In the genomic region with DNA sequence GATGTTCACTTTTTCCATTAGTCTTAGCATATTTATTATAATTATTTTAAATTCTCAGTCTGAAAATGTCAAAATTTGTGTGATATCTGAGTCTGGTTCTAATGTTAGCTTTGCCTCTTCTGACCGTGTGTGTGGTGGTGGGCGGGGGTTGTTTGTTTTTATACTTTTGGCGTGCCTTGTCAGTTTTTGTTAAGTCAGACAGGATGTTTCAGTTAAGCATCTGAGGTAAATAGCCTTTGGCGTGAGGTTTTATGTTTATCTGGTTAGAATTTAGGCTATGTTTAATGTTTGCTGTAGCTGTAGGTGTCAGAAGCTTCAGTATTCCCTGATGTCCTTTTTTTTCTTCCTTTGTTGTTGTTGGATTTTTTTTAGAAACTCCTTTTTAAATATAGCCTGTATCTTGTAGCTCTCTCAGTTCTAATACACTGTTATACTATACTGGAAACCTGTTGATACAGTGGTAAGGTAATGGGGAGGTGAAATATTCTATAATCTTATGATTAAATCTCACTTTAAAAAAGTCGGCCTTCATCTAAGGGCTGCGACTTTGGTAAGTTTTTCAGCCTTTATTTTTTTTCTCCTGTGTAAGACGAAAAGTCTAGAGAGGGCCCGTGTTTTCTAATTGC, we compare ENCODE assay signal across 13 cellular contexts.
DNase-seq lines count a peak whose midpoint lies in the region; ATAC-seq, FAIRE-seq and TF ChIP-seq lines count a peak whose summit lies in the region.
"Had no signal": no experiment of that assay in that cellular context is flagged by ENCODE, and none has a peak within 500 bp of the region (broad histone marks: within the 10 kb centered on the region; RNA-seq: fewer than 3 reads in every experiment).

No MANE protein-coding gene starts in this region.

- H3K27me3 ChIP-seq in CD8-positive, alpha-beta memory T cell (ENCODE audit: insufficient read depth, low read length, poor library complexity, severe bottlenecking), result no peaks in the 10 kb centered on the region
- H3K27me3 ChIP-seq in muscle layer of duodenum (ENCODE audit: low read depth, low read length) (no peaks in the 10 kb centered on the region), BE2C (no peaks in the 10 kb centered on the region)
- H3K27me3 ChIP-seq: Peyer's patch had no signal

- TF ChIP-seq CTCF in HEK293 (tag by site-specific recombination; IDR thresholded peaks at IDR 0.05) (no peak), BE2C (IDR thresholded peaks at IDR 0.05; ENCODE audit: low read depth, low read length) (no peak)

- no peaks in the 10 kb centered on the region for H3K9me3 Mint-ChIP-seq in CD8-positive, alpha-beta memory T cell
- H3K9me3 Mint-ChIP-seq in activated naive CD8-positive, alpha-beta T cell treated with anti-CD3 and anti-CD28 coated beads, Interleukin-2, amount 50 U/mL, for 24 hours, result no peaks in the 10 kb centered on the region

- no peaks in the 10 kb centered on the region for H3K27me3 Mint-ChIP-seq in CD8-positive, alpha-beta memory T cell
- H3K27me3 Mint-ChIP-seq in activated naive CD8-positive, alpha-beta T cell treated with anti-CD3 and anti-CD28 coated beads, Interleukin-2, amount 50 U/mL, for 24 hours, result no peaks in the 10 kb centered on the region

- POLR2A ChIA-PET in CD8-positive, alpha-beta memory T cell (lab: Charles Lee), result interaction anchor here (0.5 kb wide), 1 partner anchor 15 kb away, joined by 3 read pairs; no protein-coding TSS in a partner anchor
- POLR2A ChIA-PET in HEK293 (lab: Yijun Ruan, JAX), result no interaction called here

- no peak for FAIRE-seq in GM19239 (lab: Jason Lieb, UNC)
- FAIRE-seq: keratinocyte had no signal

- no peaks in the 10 kb centered on the region for H3K9me3 ChIP-seq in CD8-positive, alpha-beta memory T cell (ENCODE audit: low read length)
- H3K9me3 ChIP-seq in HEK293 (ENCODE audit: control insufficient read depth, insufficient read depth, low read depth, low read length) (no peaks in the 10 kb centered on the region), muscle layer of duodenum (ENCODE audit: control insufficient read depth in 1 of 2, low read length in 2 of 2) (peaks cover 0 to 6% of the 10 kb centered on the region in 2 donors), BE2C (no peaks in the 10 kb centered on the region)
- H3K9me3 ChIP-seq: Peyer's patch, thoracic aorta had no signal

- DNase-seq in CD8-positive, alpha-beta memory T cell, result peak in 4 of 5 donors; percentile 4 to 58 (median 18)
- no peak for DNase-seq in activated naive CD8-positive, alpha-beta T cell treated with anti-CD3 and anti-CD28 coated beads, Interleukin-2, amount 50 U/mL, for 24 hours
- no peak for DNase-seq in BE2C
- no peak for DNase-seq in GM19239 (ENCODE audit: insufficient read length, low spot score)
- DNase-seq in NCI-H187 (lab: John Stamatoyannopoulos, UW), result no peak
- no peak for DNase-seq in iPS-NIHi7 (ENCODE audit: extremely low spot score)
- DNase-seq: GF-D8, Kasumi-1, Peyer's patch had no signal

- H3K36me3 Mint-ChIP-seq in CD8-positive, alpha-beta memory T cell, result peaks cover 32 to 74% (median 36%) of the 10 kb centered on the region in 3 donors
- peaks cover 65% of the 10 kb centered on the region for H3K36me3 Mint-ChIP-seq in activated naive CD8-positive, alpha-beta T cell treated with anti-CD3 and anti-CD28 coated beads, Interleukin-2, amount 50 U/mL, for 24 hours (ENCODE audit: low read depth)

- peaks cover 47 to 69% (median 56%) of the 10 kb centered on the region in 3 donors for H3K4me1 Mint-ChIP-seq in CD8-positive, alpha-beta memory T cell
- peaks cover 22% of the 10 kb centered on the region for H3K4me1 Mint-ChIP-seq in activated naive CD8-positive, alpha-beta T cell treated with anti-CD3 and anti-CD28 coated beads, Interleukin-2, amount 50 U/mL, for 24 hours

- peaks cover 19% of the 10 kb centered on the region for H3K4me1 ChIP-seq in CD8-positive, alpha-beta memory T cell (ENCODE audit: insufficient read depth, low read length)
- H3K4me1 ChIP-seq in HEK293 (ENCODE audit: control insufficient read depth, insufficient read depth, low read length) (peaks cover 11% of the 10 kb centered on the region), muscle layer of duodenum (ENCODE audit: control insufficient read depth in 1 of 2, insufficient read depth in 2 of 2, low read length in 2 of 2) (peaks cover 0 to 21% of the 10 kb centered on the region in 2 donors), BE2C (no peaks in the 10 kb centered on the region)

- CTCF ChIA-PET in CD8-positive, alpha-beta memory T cell (lab: Charles Lee), result no interaction called here
- CTCF ChIA-PET in HEK293 (lab: Yijun Ruan, JAX), result no interaction called here

- H3K36me3 ChIP-seq in CD8-positive, alpha-beta memory T cell (ENCODE audit: insufficient read depth, low read length), result peaks cover 13% of the 10 kb centered on the region
- H3K36me3 ChIP-seq in HEK293 (ENCODE audit: control insufficient read depth in 2 of 2, insufficient read depth in 1 of 2, low read length in 2 of 2) (peaks cover 4 to 34% of the 10 kb centered on the region in 2 experiments), muscle layer of duodenum (ENCODE audit: control insufficient read depth in 1 of 2, insufficient read depth in 2 of 2, low read length in 2 of 2) (peaks cover 8 to 41% of the 10 kb centered on the region in 2 donors), BE2C (peaks cover 12% of the 10 kb centered on the region)

- no peak for ATAC-seq in activated naive CD8-positive, alpha-beta T cell treated with anti-CD3 and anti-CD28 coated beads, Interleukin-2, amount 50 U/mL, for 24 hours

- no peak overlapping the region for H3K4me3 ChIP-seq in CD8-positive, alpha-beta memory T cell (ENCODE audit: low read length)
- H3K4me3 ChIP-seq in HEK293 (ENCODE audit: low read depth, low read length) (no peak overlapping the region), muscle layer of duodenum (ENCODE audit: low read depth in 1 of 2, low read length in 2 of 2) (no peak overlapping the region), BE2C (ENCODE audit: low read depth, low read length) (no peak overlapping the region)
- H3K4me3 ChIP-seq: Peyer's patch, thoracic aorta had no signal

- peak overlapping the region; percentile 39 to 93 (median 70) for H3K27ac Mint-ChIP-seq in CD8-positive, alpha-beta memory T cell
- H3K27ac Mint-ChIP-seq in activated naive CD8-positive, alpha-beta T cell treated with anti-CD3 and anti-CD28 coated beads, Interleukin-2, amount 50 U/mL, for 24 hours, result peak overlapping the region; percentile 63

- peak overlapping the region; percentile 49 for H3K27ac ChIP-seq in CD8-positive, alpha-beta memory T cell (ENCODE audit: low read depth, low read length)
- H3K27ac ChIP-seq in HEK293 (ENCODE audit: extremely low read depth, low read depth, low read length) (0 out of 2 replicates have a peak overlapping the region, but pooled peaks have one; percentile 32), muscle layer of duodenum (ENCODE audit: low read length) (peak overlapping the region; percentile 35)

- H3K4me3 Mint-ChIP-seq in CD8-positive, alpha-beta memory T cell, result peak overlapping the region in 6 of 7 donors; percentile 16 to 80 (median 48)
- H3K4me3 Mint-ChIP-seq in activated naive CD8-positive, alpha-beta T cell treated with anti-CD3 and anti-CD28 coated beads, Interleukin-2, amount 50 U/mL, for 24 hours, result no peak overlapping the region

TF ChIP-seq in HEK293, 187 proteins besides CTCF, POLR2A, EP300 and RAD21:
- TF ChIP-seq, protein P1, sequence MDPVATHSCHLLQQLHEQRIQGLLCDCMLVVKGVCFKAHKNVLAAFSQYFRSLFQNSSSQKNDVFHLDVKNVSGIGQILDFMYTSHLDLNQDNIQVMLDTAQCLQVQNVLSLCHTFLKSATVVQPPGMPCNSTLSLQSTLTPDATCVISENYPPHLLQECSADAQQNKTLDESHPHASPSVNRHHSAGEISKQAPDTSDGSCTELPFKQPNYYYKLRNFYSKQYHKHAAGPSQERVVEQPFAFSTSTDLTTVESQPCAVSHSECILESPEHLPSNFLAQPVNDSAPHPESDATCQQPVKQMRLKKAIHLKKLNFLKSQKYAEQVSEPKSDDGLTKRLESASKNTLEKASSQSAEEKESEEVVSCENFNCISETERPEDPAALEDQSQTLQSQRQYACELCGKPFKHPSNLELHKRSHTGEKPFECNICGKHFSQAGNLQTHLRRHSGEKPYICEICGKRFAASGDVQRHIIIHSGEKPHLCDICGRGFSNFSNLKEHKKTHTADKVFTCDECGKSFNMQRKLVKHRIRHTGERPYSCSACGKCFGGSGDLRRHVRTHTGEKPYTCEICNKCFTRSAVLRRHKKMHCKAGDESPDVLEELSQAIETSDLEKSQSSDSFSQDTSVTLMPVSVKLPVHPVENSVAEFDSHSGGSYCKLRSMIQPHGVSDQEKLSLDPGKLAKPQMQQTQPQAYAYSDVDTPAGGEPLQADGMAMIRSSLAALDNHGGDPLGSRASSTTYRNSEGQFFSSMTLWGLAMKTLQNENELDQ (tag by site-specific recombination; IDR thresholded peaks at IDR 0.05; ENCODE audit: low read depth), result peak; percentile 58; the same call in 1 of the 2 replicates
- peak; percentile 76 for TF ChIP-seq SCRT2 (tag by site-specific recombination; IDR thresholded peaks at IDR 0.05)
- TF ChIP-seq ZNF133 (tag by site-specific recombination; IDR thresholded peaks at IDR 0.05), result no peak
- peak; percentile 68; the same call in 1 of the 2 replicates for TF ChIP-seq EGR2 (tag by site-specific recombination; IDR thresholded peaks at IDR 0.05; ENCODE audit: low read depth)
- TF ChIP-seq ZFHX2 (tag by site-specific recombination; conservative IDR thresholded peaks at IDR 0.05), result peak; percentile 68
- TF ChIP-seq PRDM6 (tag by site-specific recombination; IDR thresholded peaks at IDR 0.05), result peak; percentile 53
- no peak for TF ChIP-seq YY1 (tag by site-specific recombination; IDR thresholded peaks at IDR 0.05)
- TF ChIP-seq KLF1 (tag by site-specific recombination; IDR thresholded peaks at IDR 0.05), result peak; percentile 22; the same call in 1 of the 2 replicates
- TF ChIP-seq FEZF1 (tag by site-specific recombination; IDR thresholded peaks at IDR 0.05), result peak; percentile 62

Comparison
In these comparisons a context has a peak if more than half of its experiments do, and no peak if none do; other contexts are left out.
1. DNase-seq: peak in CD8-positive, alpha-beta memory T cell (4 of 5); none in activated naive CD8-positive, alpha-beta T cell treated with anti-CD3 and anti-CD28 coated beads, Interleukin-2, amount 50 U/mL, for 24 hours (single experiment), BE2C (single experiment), GM19239 (single experiment), NCI-H187 (0 of 2) and iPS-NIHi7 (single experiment).
2. Peak in every context shown above with its lines, with median percentiles within 50 percentile points of each other: H3K27ac ChIP-seq.